In the genomic region with DNA sequence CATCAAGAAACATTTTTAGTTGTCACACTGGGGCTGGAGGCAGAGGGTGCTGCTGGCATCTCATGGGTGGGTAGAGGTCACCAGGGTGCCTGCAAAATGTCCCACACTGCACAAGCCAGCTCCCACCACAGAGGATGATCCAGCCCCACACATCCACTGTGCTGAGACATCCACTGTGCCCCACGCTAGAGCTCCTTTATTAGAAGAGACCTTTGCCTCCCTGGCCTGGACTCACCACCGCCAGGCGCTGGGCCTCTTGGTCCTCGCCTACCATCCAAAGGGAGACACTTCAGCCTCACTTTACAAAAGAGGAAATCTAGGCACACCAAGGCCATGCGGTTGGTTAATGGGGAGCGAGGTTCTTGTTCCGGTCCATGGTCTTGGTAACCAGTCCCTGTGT, we compare ENCODE assay signal across 1 cellular context.
TF ChIP-seq lines count a peak whose summit lies in the region.

No MANE protein-coding gene starts in this region.

TF ChIP-seq in HepG2, 621 proteins besides CTCF, POLR2A, EP300 and RAD21 (continued from another document):
- TF ChIP-seq MAZ (IDR thresholded peaks at IDR 0.05; ENCODE audit: borderline replicate concordance, low read depth, low read length) (no peak), MAZ (CRISPR knock-in tag; IDR thresholded peaks at IDR 0.05; ENCODE audit: low read depth) (no peak), ZNF562 (CRISPR knock-in tag; IDR thresholded peaks at IDR 0.05; ENCODE audit: borderline replicate concordance) (no peak), SNAPC2 (CRISPR knock-in tag; IDR thresholded peaks at IDR 0.05) (no peak), TMF1 (CRISPR knock-in tag; IDR thresholded peaks at IDR 0.05; ENCODE audit: low read depth) (no peak), ZNF674 (CRISPR knock-in tag; IDR thresholded peaks at IDR 0.05; ENCODE audit: low read depth) (no peak), ZNF337 (CRISPR knock-in tag; IDR thresholded peaks at IDR 0.05; ENCODE audit: borderline replicate concordance, low read depth) (no peak), RNF2 (conservative IDR thresholded peaks at IDR 0.05; ENCODE audit: low read depth) (no peak), WIZ (CRISPR knock-in tag; IDR thresholded peaks at IDR 0.05) (no peak)
- TF ChIP-seq, protein P1, sequence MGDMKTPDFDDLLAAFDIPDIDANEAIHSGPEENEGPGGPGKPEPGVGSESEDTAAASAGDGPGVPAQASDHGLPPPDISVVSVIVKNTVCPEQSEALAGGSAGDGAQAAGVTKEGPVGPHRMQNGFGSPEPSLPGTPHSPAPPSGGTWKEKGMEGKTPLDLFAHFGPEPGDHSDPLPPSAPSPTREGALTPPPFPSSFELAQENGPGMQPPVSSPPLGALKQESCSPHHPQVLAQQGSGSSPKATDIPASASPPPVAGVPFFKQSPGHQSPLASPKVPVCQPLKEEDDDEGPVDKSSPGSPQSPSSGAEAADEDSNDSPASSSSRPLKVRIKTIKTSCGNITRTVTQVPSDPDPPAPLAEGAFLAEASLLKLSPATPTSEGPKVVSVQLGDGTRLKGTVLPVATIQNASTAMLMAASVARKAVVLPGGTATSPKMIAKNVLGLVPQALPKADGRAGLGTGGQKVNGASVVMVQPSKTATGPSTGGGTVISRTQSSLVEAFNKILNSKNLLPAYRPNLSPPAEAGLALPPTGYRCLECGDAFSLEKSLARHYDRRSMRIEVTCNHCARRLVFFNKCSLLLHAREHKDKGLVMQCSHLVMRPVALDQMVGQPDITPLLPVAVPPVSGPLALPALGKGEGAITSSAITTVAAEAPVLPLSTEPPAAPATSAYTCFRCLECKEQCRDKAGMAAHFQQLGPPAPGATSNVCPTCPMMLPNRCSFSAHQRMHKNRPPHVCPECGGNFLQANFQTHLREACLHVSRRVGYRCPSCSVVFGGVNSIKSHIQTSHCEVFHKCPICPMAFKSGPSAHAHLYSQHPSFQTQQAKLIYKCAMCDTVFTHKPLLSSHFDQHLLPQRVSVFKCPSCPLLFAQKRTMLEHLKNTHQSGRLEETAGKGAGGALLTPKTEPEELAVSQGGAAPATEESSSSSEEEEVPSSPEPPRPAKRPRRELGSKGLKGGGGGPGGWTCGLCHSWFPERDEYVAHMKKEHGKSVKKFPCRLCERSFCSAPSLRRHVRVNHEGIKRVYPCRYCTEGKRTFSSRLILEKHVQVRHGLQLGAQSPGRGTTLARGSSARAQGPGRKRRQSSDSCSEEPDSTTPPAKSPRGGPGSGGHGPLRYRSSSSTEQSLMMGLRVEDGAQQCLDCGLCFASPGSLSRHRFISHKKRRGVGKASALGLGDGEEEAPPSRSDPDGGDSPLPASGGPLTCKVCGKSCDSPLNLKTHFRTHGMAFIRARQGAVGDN (CRISPR knock-in tag; IDR thresholded peaks at IDR 0.05), result no peak
- TF ChIP-seq, protein P2, sequence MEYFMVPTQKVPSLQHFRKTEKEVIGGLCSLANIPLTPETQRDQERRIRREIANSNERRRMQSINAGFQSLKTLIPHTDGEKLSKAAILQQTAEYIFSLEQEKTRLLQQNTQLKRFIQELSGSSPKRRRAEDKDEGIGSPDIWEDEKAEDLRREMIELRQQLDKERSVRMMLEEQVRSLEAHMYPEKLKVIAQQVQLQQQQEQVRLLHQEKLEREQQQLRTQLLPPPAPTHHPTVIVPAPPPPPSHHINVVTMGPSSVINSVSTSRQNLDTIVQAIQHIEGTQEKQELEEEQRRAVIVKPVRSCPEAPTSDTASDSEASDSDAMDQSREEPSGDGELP (IDR thresholded peaks at IDR 0.05; ENCODE audit: borderline replicate concordance, low read depth), result no peak
